ENCODE assay signal across 8 cellular contexts in genomic region chr1:174999926-175000696, GRCh38. TPM values are rescaled to one million over a fixed set of nuclear protein-coding genes. Genes with fewer than 3 reads are reported as not detected.
DNase-seq lines count a peak whose midpoint lies in the region; ATAC-seq and TF ChIP-seq lines count a peak whose summit lies in the region.

TSS of gene CACYBP (plus strand) at chr1:174999947. CDS start at chr1:175000181, 234 bp downstream.

- peak within 1 kb of the TSS; percentile 91 for H3K4me2 ChIP-seq in BLaER1
- peak within 1 kb of the TSS; percentile 92 for H3K4me2 ChIP-seq in mammary epithelial cell (ENCODE audit: insufficient read depth, low read depth, low read length)

- peaks cover 62% of the 10 kb centered on the region for H3K79me2 ChIP-seq in mammary epithelial cell (ENCODE audit: insufficient read depth, low read length)

- TF ChIP-seq CTCF in mammary epithelial cell (conservative IDR thresholded peaks at IDR 0.05 in 1 of 2, IDR thresholded peaks at IDR 0.05 in 1 of 2; ENCODE audit: extremely low read depth in 1 of 2, insufficient read depth in 1 of 2, low read depth in 1 of 2, low read length in 2 of 2) (no peak), kidney epithelial cell (IDR thresholded peaks at IDR 0.05; ENCODE audit: insufficient read depth, low read length, poor library complexity, severe bottlenecking) (no peak)

- H3K4me3 ChIP-seq in BLaER1 = peak within 1 kb of the TSS; percentile 98
- peak within 1 kb of the TSS; percentile 96 for H3K4me3 ChIP-seq in SK-N-MC
- H3K4me3 ChIP-seq in mammary epithelial cell (replicated peaks in 1 of 3; ENCODE audit: insufficient read depth in 1 of 3, low read depth in 2 of 3, low read length in 3 of 3) = peak within 1 kb of the TSS; percentile 65 to 98 (median 93)
- peak within 1 kb of the TSS; percentile 89 for H3K4me3 ChIP-seq in kidney epithelial cell (ENCODE audit: low read depth, low read length)

- peaks cover 35% of the 10 kb centered on the region for H3K4me1 ChIP-seq in BLaER1
- peaks cover 30% of the 10 kb centered on the region for H3K4me1 ChIP-seq in mammary epithelial cell (ENCODE audit: insufficient read depth, low read length)

- CTCF ChIA-PET in mammary epithelial cell (lab: Charles Lee; ENCODE audit: low non-redundant PET) = no interaction called here

- dilution Hi-C loops in mammary epithelial cell (cut with HindIII; ENCODE audit: low sequenced_read_pairs) = loop anchor here (5.0 kb wide), 1 partner anchor 213 kb away; no protein-coding TSS in a partner anchor

- H3K9ac ChIP-seq in BLaER1 = peak within 1 kb of the TSS; percentile 98
- peak within 1 kb of the TSS; percentile 98 for H3K9ac ChIP-seq in SK-N-MC (ENCODE audit: insufficient read length)
- H3K9ac ChIP-seq in mammary epithelial cell (ENCODE audit: insufficient read depth, low read length) = peak within 1 kb of the TSS; percentile 97

- peaks cover 19% of the 10 kb centered on the region for H3K36me3 ChIP-seq in BLaER1
- H3K36me3 ChIP-seq in SK-N-MC (ENCODE audit: insufficient read depth, low read length) = peaks cover 16% of the 10 kb centered on the region
- H3K36me3 ChIP-seq in mammary epithelial cell (ENCODE audit: insufficient read depth, low read length) = no peaks in the 10 kb centered on the region
- no peaks in the 10 kb centered on the region for H3K36me3 ChIP-seq in kidney epithelial cell (ENCODE audit: control insufficient read depth, insufficient read depth, low read length)

- peak; percentile 3 for ATAC-seq in HG03571 (IDR thresholded peaks at IDR 0.05; ENCODE audit: unreplicated experiment)

- DNase-seq in SK-N-MC (ENCODE audit: low read depth, low spot score) (no peak), mammary epithelial cell (peak; percentile 40), kidney epithelial cell (ENCODE audit: low read depth) (no peak), NCI-H2029 treated with DMSO at 0.1 percent for 48 hours (lab: John Stamatoyannopoulos, UW) (no peak)
- DNase-seq in stimulated activated CD4-positive, alpha-beta T cell treated with anti-CD3 and anti-CD28 coated beads, Interleukin-12 subunit alpha, Interleukin-12 subunit beta, amount 100 ng/mL, for 48 hours (ENCODE audit: low read depth in 2 of 3, low spot score in 1 of 3) = peak in 2 of 3 donors; percentile 12 to 24

- 0% methylated on average over 14 of the region's 71 CpGs for WGBS in mammary epithelial cell (ENCODE audit: low coverage, missing lambda C conversion rate)

- BruUV-seq in mammary epithelial cell (replicated peaks; lab: Mats Ljungman, UMichigan) = no TSS peak

- H3K27ac ChIP-seq in BLaER1 (peak within 1 kb of the TSS; percentile 99), SK-N-MC (peak within 1 kb of the TSS; percentile 99), mammary epithelial cell (ENCODE audit: insufficient read depth, low read depth, low read length) (peak within 1 kb of the TSS; percentile 97)

- H3K27me3 ChIP-seq in BLaER1 (no peaks in the 10 kb centered on the region), mammary epithelial cell (ENCODE audit: insufficient read depth, low read length) (no peaks in the 10 kb centered on the region), kidney epithelial cell (ENCODE audit: control insufficient read depth, insufficient read depth, low read length) (no peaks in the 10 kb centered on the region)

- peak; percentile 73 for TF ChIP-seq POLR2A in GM18951 (IDR thresholded peaks at IDR 0.05; ENCODE audit: extremely low read depth, insufficient read depth, insufficient read length)

- peak within 1 kb of the TSS; percentile 94 for H2AFZ ChIP-seq in mammary epithelial cell (ENCODE audit: low read depth, low read length)

- H3K9me3 ChIP-seq in BLaER1 (peaks cover 4% of the 10 kb centered on the region; the same call in 1 of the 2 replicates), SK-N-MC (ENCODE audit: low read depth, low read length) (no peaks in the 10 kb centered on the region), mammary epithelial cell (replicated peaks; ENCODE audit: insufficient read depth, low read length) (no peaks in the 10 kb centered on the region)

- intact Hi-C loops in mammary epithelial cell (cut with micrococcal nuclease) = loop anchor here (2.0 to 10.0 kb wide), 3 partner anchors 23 to 735 kb away; partner anchors contain the start of gene MRPS14

- in situ Hi-C loops in GM18951 (cut with MboI; ENCODE audit: low sequenced_read_pairs, unreplicated experiment) (loop anchor here (10.0 to 25.0 kb wide), 2 partner anchors 225 to 738 kb away; no protein-coding TSS in a partner anchor), mammary epithelial cell (cut with MboI; ENCODE audit: low sequenced_read_pairs in 2 of 2) (loop anchor here (25.0 kb wide), 1 partner anchor 738 kb away; no protein-coding TSS in a partner anchor)

- H4K20me1 ChIP-seq in BLaER1 = peaks cover 51% of the 10 kb centered on the region
- peaks cover 3% of the 10 kb centered on the region for H4K20me1 ChIP-seq in mammary epithelial cell (ENCODE audit: insufficient read depth, low read length)

RNA-seq across cellular contexts. Expression of gene CACYBP, which starts in this region (rescaled TPM):
- total RNA-seq in mammary epithelial cell = 100 to 1,000 TPM in 1 of 2 donors, 10 to 100 TPM in 1; 25.8 to 133 TPM
- 62.9 TPM for polyA plus RNA-seq in mammary epithelial cell
- polyA minus RNA-seq in mammary epithelial cell = 38.0 TPM
- total RNA-seq in kidney epithelial cell = 68.7 and 98.0 TPM in 2 replicates

Comparison
In these comparisons a context has a peak if more than half of its experiments do, and no peak if none do; other contexts are left out.
1. DNase-seq: peak in mammary epithelial cell (single experiment) and stimulated activated CD4-positive, alpha-beta T cell treated with anti-CD3 and anti-CD28 coated beads, Interleukin-12 subunit alpha, Interleukin-12 subunit beta, amount 100 ng/mL, for 48 hours (2 of 3); none in SK-N-MC (single experiment), kidney epithelial cell (single experiment) and NCI-H2029 treated with DMSO at 0.1 percent for 48 hours (single experiment).
2. Peak in every context shown above with its lines, with median percentiles within 50 percentile points of each other: H3K27ac ChIP-seq, H3K4me3 ChIP-seq and H3K9ac ChIP-seq.